In genomic region chr1:18337757-18338156, GRCh38 we compare ENCODE assay signal across 33 cellular contexts.
DNase-seq lines count a peak whose midpoint lies in the region; ATAC-seq, FAIRE-seq and TF ChIP-seq lines count a peak whose summit lies in the region.
"Had no signal": no experiment of that assay in that cellular context is flagged by ENCODE, and none has a peak within 500 bp of the region (broad histone marks: within the 10 kb centered on the region; RNA-seq: fewer than 3 reads in every experiment).

No MANE protein-coding gene starts in this region.

- no peaks in the 10 kb centered on the region for H3K79me2 ChIP-seq in GM12878 (ENCODE audit: control insufficient read depth, insufficient read depth, low read length)

- H3K4me2 ChIP-seq in GM12878 (ENCODE audit: control insufficient read depth, insufficient read depth): no peak overlapping the region
- H3K4me2 ChIP-seq: A549; BLaER1; BLaER1 treated with 17β-estradiol and CSF1 and Interleukin-3, amounts not matched to agents 10 nM and 100 nM had no signal

- TF ChIP-seq EP300 in Ishikawa (IDR thresholded peaks at IDR 0.05; ENCODE audit: borderline replicate concordance): no peak
- TF ChIP-seq EP300 in GM12878 (IDR thresholded peaks at IDR 0.05; ENCODE audit: borderline replicate concordance in 1 of 2, control insufficient read depth in 1 of 2, low read depth in 2 of 2, low read length in 2 of 2): no peak

- no peak overlapping the region for H3K4me3 ChIP-seq in GM12878
- H3K4me3 ChIP-seq: A549; BLaER1; BLaER1 treated with 17β-estradiol and CSF1 and Interleukin-3, amounts not matched to agents 10 nM and 100 nM had no signal

- no peak for TF ChIP-seq CTCF in GM12878 (IDR thresholded peaks at IDR 0.05 in 2 of 3, conservative IDR thresholded peaks at IDR 0.05 in 1 of 3; ENCODE audit: control insufficient read depth in 2 of 3, extremely low read depth in 1 of 3, insufficient read depth in 1 of 3, low read depth in 3 of 3, low read length in 3 of 3)

- CTCF ChIA-PET in GM12878 (lab: Yijun Ruan, JAX): interaction anchor here (0.9 kb wide), 1 partner anchor 7 kb away, joined by 3 read pairs; no protein-coding TSS in a partner anchor

- no peak for TF ChIP-seq POLR2A in GM12878 (IDR thresholded peaks at IDR 0.05; ENCODE audit: low read depth, low read length)

- intact Hi-C loops in GM12878 (cut with micrococcal nuclease; ENCODE audit: unreplicated experiment): no loop called here

- in situ Hi-C loops in GM12878 (cut with MboI): no loop called here

- no peaks in the 10 kb centered on the region for H4K20me1 ChIP-seq in GM12878 (ENCODE audit: control insufficient read depth, insufficient read depth)
- H4K20me1 ChIP-seq: BLaER1; BLaER1 treated with 17β-estradiol and CSF1 and Interleukin-3, amounts not matched to agents 10 nM and 100 nM had no signal

- H3K9ac ChIP-seq in GM12878 (ENCODE audit: control insufficient read depth, insufficient read depth, low read length): no peak overlapping the region
- H3K9ac ChIP-seq: BLaER1; BLaER1 treated with 17β-estradiol and CSF1 and Interleukin-3, amounts not matched to agents 10 nM and 100 nM had no signal

- DNase-seq in ELF-1 (ENCODE audit: low read depth, low spot score) (peak; percentile 12), GM12878 (ENCODE audit: low read depth, low spot score) (no peak), NCI-H2171 treated with DMSO at 0.1 percent for 48 hours (lab: John Stamatoyannopoulos, UW) (no peak)
- no peak for DNase-seq in activated CD4-positive, alpha-beta T cell treated with anti-CD3 and anti-CD28 coated beads for 4 hours
- DNase-seq: 8988T; ACHN; AML-193; BE2C; C1 segment of cervical spinal cord; Caco-2; Calu3; CD4-positive, alpha-beta memory T cell; CD4-positive, alpha-beta T cell; CD4-positive, CD25-positive, alpha-beta regulatory T cell; CD8-positive, alpha-beta memory T cell; CD8-positive, alpha-beta T cell; COR-L47; DMS 273 treated with DMSO at 0.1 percent for 48 hours; DMS153; DMS53; DMS79; DMS79 treated with DMSO at 0.1 percent for 48 hours; DND-41; EL had no signal

- SMC1A ChIA-PET in GM12878 (lab: Charles Lee; ENCODE audit: uncharacterized antibody, unreplicated experiment): no interaction called here

- no peaks in the 10 kb centered on the region for H3K27me3 ChIP-seq in GM12878 (replicated peaks in 1 of 2; ENCODE audit: control insufficient read depth in 2 of 2, insufficient read depth in 2 of 2, low read length in 1 of 2)
- H3K27me3 ChIP-seq: BE2C; BLaER1; BLaER1 treated with 17β-estradiol and CSF1 and Interleukin-3, amounts not matched to agents 10 nM and 100 nM had no signal

- ATAC-seq in GM12878: no peak
- no peak for ATAC-seq in GM21786 (IDR thresholded peaks at IDR 0.05; ENCODE audit: unreplicated experiment)
- ATAC-seq: A549; CD8-positive, alpha-beta T cell had no signal

- no peaks in the 10 kb centered on the region; the same call in 2 of the 3 replicates for H3K9me3 ChIP-seq in GM12878 (replicated peaks; ENCODE audit: control insufficient read depth, insufficient read depth, low read length)
- H3K9me3 ChIP-seq: A549; BE2C; BLaER1; BLaER1 treated with 17β-estradiol and CSF1 and Interleukin-3, amounts not matched to agents 10 nM and 100 nM; Caco-2 had no signal

- H2AFZ ChIP-seq in GM12878 (ENCODE audit: control insufficient read depth, low read depth, low read length): no peak overlapping the region

- H3K4me1 ChIP-seq in GM12878 (ENCODE audit: control insufficient read depth, insufficient read depth, low read length): peaks cover 18% of the 10 kb centered on the region
- H3K4me1 ChIP-seq: A549, BE2C, BLaER1, Caco-2 had no signal

- RAD21 ChIA-PET in GM12878 (lab: Charles Lee; ENCODE audit: unreplicated experiment): no interaction called here

- BruUV-seq in GM12878 (replicated peaks; lab: Mats Ljungman, UMichigan): no TSS peak

- TF ChIP-seq RAD21 in Ishikawa (IDR thresholded peaks at IDR 0.05; ENCODE audit: low read depth): no peak
- TF ChIP-seq RAD21 in GM12878 (IDR thresholded peaks at IDR 0.05; ENCODE audit: insufficient read depth, low read depth, low read length): no peak

- WGBS in GM12878 (ENCODE audit: insufficient coverage, insufficient replicate concordance, low lambda C conversion rate, missing lambda C conversion rate): 51% methylated on average over 9 of the region's 9 CpGs

- POLR2A ChIA-PET in GM12878 (lab: Charles Lee): interaction anchor here (2.4 kb wide), 1 partner anchor 10 kb away, joined by 9 read pairs; no protein-coding TSS in a partner anchor

- H3K36me3 ChIP-seq in GM12878 (ENCODE audit: control insufficient read depth in 2 of 2, insufficient read depth in 2 of 2, low read length in 1 of 2): no peaks in the 10 kb centered on the region
- H3K36me3 ChIP-seq: BE2C; BLaER1; BLaER1 treated with 17β-estradiol and CSF1 and Interleukin-3, amounts not matched to agents 10 nM and 100 nM had no signal

- H3K27ac ChIP-seq in GM12878 (ENCODE audit: control insufficient read depth, insufficient read depth): no peak overlapping the region
- H3K27ac ChIP-seq: 22Rv1; A549; BLaER1; BLaER1 treated with 17β-estradiol and CSF1 and Interleukin-3, amounts not matched to agents 10 nM and 100 nM; C4-2B had no signal

- FAIRE-seq in GM12878 (lab: Jason Lieb, UNC): no peak
- FAIRE-seq: A204.1, A549, D721Med had no signal

TF ChIP-seq in Ishikawa, 13 proteins besides CTCF, POLR2A, EP300 and RAD21 (continues in another document):
- TF ChIP-seq CREB1 (IDR thresholded peaks at IDR 0.05; ENCODE audit: low read depth): no peak
- no peak for TF ChIP-seq TEAD4 (IDR thresholded peaks at IDR 0.05)
- TF ChIP-seq YY1 (IDR thresholded peaks at IDR 0.05; ENCODE audit: low read depth): no peak
- TF ChIP-seq USF1 (IDR thresholded peaks at IDR 0.05): no peak

TF ChIP-seq in GM12878, 131 proteins besides CTCF, POLR2A, EP300 and RAD21:
- TF ChIP-seq, protein P1, sequence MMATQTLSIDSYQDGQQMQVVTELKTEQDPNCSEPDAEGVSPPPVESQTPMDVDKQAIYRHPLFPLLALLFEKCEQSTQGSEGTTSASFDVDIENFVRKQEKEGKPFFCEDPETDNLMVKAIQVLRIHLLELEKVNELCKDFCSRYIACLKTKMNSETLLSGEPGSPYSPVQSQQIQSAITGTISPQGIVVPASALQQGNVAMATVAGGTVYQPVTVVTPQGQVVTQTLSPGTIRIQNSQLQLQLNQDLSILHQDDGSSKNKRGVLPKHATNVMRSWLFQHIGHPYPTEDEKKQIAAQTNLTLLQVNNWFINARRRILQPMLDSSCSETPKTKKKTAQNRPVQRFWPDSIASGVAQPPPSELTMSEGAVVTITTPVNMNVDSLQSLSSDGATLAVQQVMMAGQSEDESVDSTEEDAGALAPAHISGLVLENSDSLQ (IDR thresholded peaks at IDR 0.05): no peak
- TF ChIP-seq, protein P2, sequence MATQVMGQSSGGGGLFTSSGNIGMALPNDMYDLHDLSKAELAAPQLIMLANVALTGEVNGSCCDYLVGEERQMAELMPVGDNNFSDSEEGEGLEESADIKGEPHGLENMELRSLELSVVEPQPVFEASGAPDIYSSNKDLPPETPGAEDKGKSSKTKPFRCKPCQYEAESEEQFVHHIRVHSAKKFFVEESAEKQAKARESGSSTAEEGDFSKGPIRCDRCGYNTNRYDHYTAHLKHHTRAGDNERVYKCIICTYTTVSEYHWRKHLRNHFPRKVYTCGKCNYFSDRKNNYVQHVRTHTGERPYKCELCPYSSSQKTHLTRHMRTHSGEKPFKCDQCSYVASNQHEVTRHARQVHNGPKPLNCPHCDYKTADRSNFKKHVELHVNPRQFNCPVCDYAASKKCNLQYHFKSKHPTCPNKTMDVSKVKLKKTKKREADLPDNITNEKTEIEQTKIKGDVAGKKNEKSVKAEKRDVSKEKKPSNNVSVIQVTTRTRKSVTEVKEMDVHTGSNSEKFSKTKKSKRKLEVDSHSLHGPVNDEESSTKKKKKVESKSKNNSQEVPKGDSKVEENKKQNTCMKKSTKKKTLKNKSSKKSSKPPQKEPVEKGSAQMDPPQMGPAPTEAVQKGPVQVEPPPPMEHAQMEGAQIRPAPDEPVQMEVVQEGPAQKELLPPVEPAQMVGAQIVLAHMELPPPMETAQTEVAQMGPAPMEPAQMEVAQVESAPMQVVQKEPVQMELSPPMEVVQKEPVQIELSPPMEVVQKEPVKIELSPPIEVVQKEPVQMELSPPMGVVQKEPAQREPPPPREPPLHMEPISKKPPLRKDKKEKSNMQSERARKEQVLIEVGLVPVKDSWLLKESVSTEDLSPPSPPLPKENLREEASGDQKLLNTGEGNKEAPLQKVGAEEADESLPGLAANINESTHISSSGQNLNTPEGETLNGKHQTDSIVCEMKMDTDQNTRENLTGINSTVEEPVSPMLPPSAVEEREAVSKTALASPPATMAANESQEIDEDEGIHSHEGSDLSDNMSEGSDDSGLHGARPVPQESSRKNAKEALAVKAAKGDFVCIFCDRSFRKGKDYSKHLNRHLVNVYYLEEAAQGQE (IDR thresholded peaks at IDR 0.05; ENCODE audit: low read depth, low read length): peak; percentile 62; the same call in 1 of the 2 replicates
